24 cellular contexts compared by ENCODE assay signal in genomic region chr18:2154278-2154677, GRCh38.
DNase-seq lines count a peak whose midpoint lies in the region; ATAC-seq, FAIRE-seq and TF ChIP-seq lines count a peak whose summit lies in the region.
"Had no signal": no experiment of that assay in that cellular context is flagged by ENCODE, and none has a peak within 500 bp of the region (broad histone marks: within the 10 kb centered on the region; RNA-seq: fewer than 3 reads in every experiment).

No MANE protein-coding gene starts in this region.

- peaks cover 0 to 5% (median 0%) of the 10 kb centered on the region in 7 donors for H3K9me3 Mint-ChIP-seq in CD14-positive monocyte
- H3K9me3 Mint-ChIP-seq: CD4-positive, alpha-beta T cell; CD8-positive, alpha-beta T cell had no signal

- FAIRE-seq in HepG2 (lab: Jason Lieb, UNC) (no peak), K562 (lab: Jason Lieb, UNC) (no peak), urothelium cell line (lab: Jason Lieb, UNC) (peak; percentile 78)
- FAIRE-seq: G401.6, GM12891, GM19239 had no signal

- H3K9me3 ChIP-seq in HepG2 (ENCODE audit: low read length): no peaks in the 10 kb centered on the region
- H3K9me3 ChIP-seq in right lobe of liver: no peaks in the 10 kb centered on the region
- H3K9me3 ChIP-seq in IMR-90 (ENCODE audit: control insufficient read depth, insufficient read depth, low read length): no peaks in the 10 kb centered on the region; the same call in 1 of the 2 replicates
- no peaks in the 10 kb centered on the region for H3K9me3 ChIP-seq in K562 (replicated peaks; ENCODE audit: control insufficient read depth, insufficient read depth, low read depth, low read length)
- H3K9me3 ChIP-seq: BE2C, Caco-2 had no signal

- TF ChIP-seq POLR2A in HepG2 (IDR thresholded peaks at IDR 0.05; ENCODE audit: insufficient read depth in 1 of 2, low read depth in 2 of 2, low read length in 2 of 2) (no peak), right lobe of liver (IDR thresholded peaks at IDR 0.05) (no peak), IMR-90 (IDR thresholded peaks at IDR 0.05; ENCODE audit: low read depth, low read length) (no peak), K562 (conservative IDR thresholded peaks at IDR 0.05) (no peak)

- TF ChIP-seq RAD21 in HepG2 (CRISPR knock-in tag; IDR thresholded peaks at IDR 0.05) (no peak), IMR-90 (IDR thresholded peaks at IDR 0.05; ENCODE audit: low read length) (no peak), K562 (CRISPR knock-in tag; conservative IDR thresholded peaks at IDR 0.05 in 1 of 2, IDR thresholded peaks at IDR 0.05 in 1 of 2) (no peak)

- H3K4me3 ChIP-seq in HepG2 (replicated peaks in 1 of 3; ENCODE audit: insufficient read depth in 1 of 3, low read depth in 2 of 3, low read length in 3 of 3) (no peak overlapping the region), right lobe of liver (no peak overlapping the region), IMR-90 (ENCODE audit: insufficient read depth, low read depth, low read length) (no peak overlapping the region), K562 (no peak overlapping the region)
- H3K4me3 ChIP-seq: BLaER1 had no signal

- WGBS in HepG2 (ENCODE audit: low lambda C conversion rate): 0% methylated on average over 1 of the region's 1 CpG
- WGBS in right lobe of liver (ENCODE audit: insufficient coverage, low coverage, low lambda C conversion rate, missing lambda C conversion rate): 23% methylated on average over 1 of the region's 1 CpG
- WGBS in IMR-90 (ENCODE audit: extremely low coverage in 2 of 2, insufficient read length in 1 of 2), 2 experiments: no CpG with 5 or more reads among the region's 1 CpG
- 0% methylated on average over 1 of the region's 1 CpG for WGBS in K562 (ENCODE audit: insufficient coverage, low coverage, missing lambda C conversion rate)

- H3K18ac ChIP-seq in IMR-90 (ENCODE audit: low read depth, low read length): no peak overlapping the region

- no peak overlapping the region for H2AK5ac ChIP-seq in IMR-90 (ENCODE audit: low read depth, low read length)

- no peak overlapping the region for H2BK5ac ChIP-seq in IMR-90 (ENCODE audit: low read depth, low read length, poor library complexity, severe bottlenecking)

- no peak overlapping the region for H3K27ac ChIP-seq in HepG2 (ENCODE audit: extremely low read length, insufficient read depth, low read length)
- no peak overlapping the region for H3K27ac ChIP-seq in right lobe of liver
- H3K27ac ChIP-seq in IMR-90 (ENCODE audit: insufficient read depth, low read length): no peak overlapping the region
- no peak overlapping the region for H3K27ac ChIP-seq in K562 (ENCODE audit: extremely low read depth, low read depth, low read length)
- H3K27ac ChIP-seq: 22Rv1, BLaER1 had no signal

- no peak overlapping the region for H4K5ac ChIP-seq in IMR-90 (ENCODE audit: low read depth, low read length)

- no peak overlapping the region for H3K4me3 Mint-ChIP-seq in CD14-positive monocyte
- H3K4me3 Mint-ChIP-seq: CD4-positive, alpha-beta T cell; CD8-positive, alpha-beta T cell had no signal

- H3K36me3 ChIP-seq in HepG2 (replicated peaks in 1 of 2; ENCODE audit: control insufficient read depth in 1 of 2, insufficient read depth in 2 of 2, low read length in 2 of 2): no peaks in the 10 kb centered on the region
- no peaks in the 10 kb centered on the region for H3K36me3 ChIP-seq in right lobe of liver
- no peaks in the 10 kb centered on the region for H3K36me3 ChIP-seq in IMR-90 (ENCODE audit: control insufficient read depth, insufficient read depth, low read length)
- no peaks in the 10 kb centered on the region for H3K36me3 ChIP-seq in K562 (ENCODE audit: control insufficient read depth, insufficient read depth, low read length)
- H3K36me3 ChIP-seq: BE2C, BLaER1 had no signal

- no peak overlapping the region for H3K4me2 ChIP-seq in HepG2 (ENCODE audit: low read depth, low read length)
- H3K4me2 ChIP-seq in IMR-90 (ENCODE audit: low read depth, low read length): no peak overlapping the region
- H3K4me2 ChIP-seq in K562 (ENCODE audit: insufficient read depth, low read length): no peak overlapping the region
- H3K4me2 ChIP-seq: BLaER1 had no signal

- TF ChIP-seq EP300 in HepG2 (IDR thresholded peaks at IDR 0.05; ENCODE audit: low read depth in 2 of 2, low read length in 2 of 2) (no peak), HepG2 (CRISPR knock-in tag; IDR thresholded peaks at IDR 0.05; ENCODE audit: borderline replicate concordance) (no peak), K562 (IDR thresholded peaks at IDR 0.05; ENCODE audit: low read length) (no peak)

- H3K23ac ChIP-seq in IMR-90 (ENCODE audit: low read depth, low read length): no peak overlapping the region

- no peak overlapping the region for H3K9ac ChIP-seq in HepG2 (ENCODE audit: insufficient read depth, low read depth, low read length)
- H3K9ac ChIP-seq in IMR-90 (ENCODE audit: low read depth, low read length): no peak overlapping the region
- no peak overlapping the region for H3K9ac ChIP-seq in K562 (ENCODE audit: insufficient read depth in 1 of 2, low read depth in 2 of 2, low read length in 2 of 2)
- H3K9ac ChIP-seq: BLaER1 had no signal

- POLR2A ChIA-PET in HepG2 (lab: Yijun Ruan, JAX) (no interaction called here), IMR-90 (lab: Charles Lee; ENCODE audit: unreplicated experiment) (no interaction called here), K562 (lab: Yijun Ruan, JAX) (interaction anchor here (0.6 kb wide), 1 partner anchor 21 kb away, joined by 3 read pairs; no protein-coding TSS in a partner anchor)

- dilution Hi-C loops in IMR-90 (cut with HindIII; ENCODE audit: low sequenced_read_pairs, unreplicated experiment): no loop called here

- no peak for TF ChIP-seq CTCF in HepG2 (CRISPR knock-in tag; IDR thresholded peaks at IDR 0.05)
- no peak for TF ChIP-seq CTCF in right lobe of liver (IDR thresholded peaks at IDR 0.05)
- TF ChIP-seq CTCF in IMR-90 (conservative IDR thresholded peaks at IDR 0.05; ENCODE audit: low read depth, low read length): no peak
- no peak for TF ChIP-seq CTCF in K562 (IDR thresholded peaks at IDR 0.05 in 2 of 3, conservative IDR thresholded peaks at IDR 0.05 in 1 of 3; ENCODE audit: insufficient read depth in 2 of 3, low read depth in 1 of 3, low read length in 3 of 3)
- TF ChIP-seq CTCF in CD14-positive monocyte (IDR thresholded peaks at IDR 0.05): no peak

- no peaks in the 10 kb centered on the region for H3K79me1 ChIP-seq in IMR-90 (ENCODE audit: low read depth in 1 of 2, low read length in 2 of 2)

- H3K9me1 ChIP-seq in IMR-90 (ENCODE audit: insufficient read depth, low read length) (no peaks in the 10 kb centered on the region), K562 (ENCODE audit: control insufficient read depth, insufficient read depth, low read length) (no peaks in the 10 kb centered on the region)

- no peak overlapping the region for H2BK20ac ChIP-seq in IMR-90 (ENCODE audit: low read depth, low read length)

- CTCF ChIA-PET in HepG2 (lab: Yijun Ruan, JAX; ENCODE audit: low intra/inter-chr PET ratio, low total read pairs): no interaction called here
- CTCF ChIA-PET in IMR-90 (lab: Yijun Ruan, JAX): interaction anchor here (0.8 to 1.2 kb wide), 2 partner anchors 15 to 169 kb away, joined by 3 to 6 read pairs; no protein-coding TSS in a partner anchor
- CTCF ChIA-PET in K562 (lab: Yijun Ruan, JAX; ENCODE audit: low intra/inter-chr PET ratio): no interaction called here

- H3K14ac ChIP-seq in IMR-90 (replicated peaks; ENCODE audit: low read depth, low read length): no peak overlapping the region

- no TSS peak for BruUV-seq in HepG2 (replicated peaks; lab: Mats Ljungman, UMichigan)
- no TSS peak for BruUV-seq in IMR-90 (replicated peaks; lab: Mats Ljungman, UMichigan)
- BruUV-seq in K562 (replicated peaks; lab: Mats Ljungman, UMichigan): no TSS peak

- H4K91ac ChIP-seq in IMR-90 (ENCODE audit: insufficient read depth, low read depth, low read length): no peak overlapping the region

- ATAC-seq in HepG2 (no peak), right lobe of liver (no peak), IMR-90 (ENCODE audit: low read depth) (no peak), K562 (no peak)
- ATAC-seq: CD8-positive, alpha-beta T cell had no signal

- H3K56ac ChIP-seq in IMR-90 (ENCODE audit: extremely low read depth, insufficient read depth, low read length): no peak overlapping the region

- peaks cover 0 to 3% (median 0%) of the 10 kb centered on the region in 3 donors for H3K27me3 Mint-ChIP-seq in CD14-positive monocyte (ENCODE audit: low read depth in 3 of 3)

- H2AK9ac ChIP-seq in IMR-90 (replicated peaks; ENCODE audit: low read depth, low read length, poor library complexity): no peak overlapping the region

- no peaks in the 10 kb centered on the region for H3K36me3 Mint-ChIP-seq in CD14-positive monocyte
- H3K36me3 Mint-ChIP-seq: CD8-positive, alpha-beta T cell had no signal

- no peaks in the 10 kb centered on the region; a peak in 1 of 5 replicates for H3K27me3 ChIP-seq in HepG2 (ENCODE audit: control insufficient read depth in 1 of 2, insufficient read depth in 2 of 2, low read length in 2 of 2)
- no peaks in the 10 kb centered on the region for H3K27me3 ChIP-seq in right lobe of liver
- no peaks in the 10 kb centered on the region for H3K27me3 ChIP-seq in IMR-90 (ENCODE audit: control insufficient read depth, insufficient read depth, low read length)
- H3K27me3 ChIP-seq in K562 (ENCODE audit: control insufficient read depth in 2 of 2, insufficient read depth in 2 of 2, low read length in 2 of 2): peaks cover 0 to 4% of the 10 kb centered on the region in 2 experiments; a peak in 2 of 5 replicates
- H3K27me3 ChIP-seq: BE2C, BLaER1 had no signal

- H4K8ac ChIP-seq in IMR-90 (ENCODE audit: low read depth in 2 of 2, low read length in 2 of 2): no peak overlapping the region

- H2AFZ ChIP-seq in HepG2 (ENCODE audit: low read length): no peak overlapping the region
- H2AFZ ChIP-seq in IMR-90 (replicated peaks; ENCODE audit: low read length, poor library complexity): no peak overlapping the region
- H2AFZ ChIP-seq in K562 (ENCODE audit: low read depth, low read length): no peak overlapping the region

- DNase-seq in HepG2 (ENCODE audit: low spot score): no peak
- no peak for DNase-seq in right lobe of liver
- no peak for DNase-seq in IMR-90
- no peak for DNase-seq in K562 (ENCODE audit: extremely low read depth in 1 of 4, low spot score in 3 of 4)
- no peak for DNase-seq in urothelium cell line (ENCODE audit: low spot score)
- DNase-seq in DMS153 treated with DMSO at 0.1 percent for 48 hours (lab: John Stamatoyannopoulos, UW; ENCODE audit: unreplicated experiment): no peak
- no peak for DNase-seq in kidney glomerular epithelial cell (lab: John Stamatoyannopoulos, UW)
- no peak for DNase-seq in CD14-positive monocyte (ENCODE audit: low spot score)
- DNase-seq: ACHN; BE2C; C1 segment of cervical spinal cord; Caco-2; Calu3; CD4-positive, alpha-beta T cell; CD8-positive, alpha-beta T cell; DMS 273 treated with DMSO at 0.1 percent for 48 hours; DMS153; DMS79 treated with DMSO at 0.1 percent for 48 hours; GF-D8 had no signal

- intact Hi-C loops in HepG2 (cut with micrococcal nuclease; ENCODE audit: unreplicated experiment) (no loop called here), right lobe of liver (cut with DNase I) (no loop called here), IMR-90 (cut with micrococcal nuclease) (no loop called here), K562 (cut with micrococcal nuclease) (no loop called here), CD14-positive monocyte (cut with micrococcal nuclease) (no loop called here)

- H3K4me1 Mint-ChIP-seq in CD14-positive monocyte: no peaks in the 10 kb centered on the region

- no peak overlapping the region for H2BK15ac ChIP-seq in IMR-90 (ENCODE audit: low read depth, low read length)

- H3K4me1 ChIP-seq in HepG2 (ENCODE audit: insufficient read depth, low read length): no peaks in the 10 kb centered on the region
- no peaks in the 10 kb centered on the region for H3K4me1 ChIP-seq in right lobe of liver
- no peaks in the 10 kb centered on the region for H3K4me1 ChIP-seq in IMR-90 (ENCODE audit: control insufficient read depth, insufficient read depth, low read length)
- no peaks in the 10 kb centered on the region for H3K4me1 ChIP-seq in K562 (replicated peaks in 1 of 2; ENCODE audit: control insufficient read depth in 2 of 2, insufficient read depth in 2 of 2, low read length in 2 of 2)
- H3K4me1 ChIP-seq: BE2C, BLaER1, Caco-2 had no signal

- H3K79me2 ChIP-seq in HepG2 (ENCODE audit: insufficient read depth, low read length) (no peaks in the 10 kb centered on the region), K562 (ENCODE audit: control insufficient read depth, insufficient read depth, low read length) (no peaks in the 10 kb centered on the region)

- H2BK120ac ChIP-seq in IMR-90 (ENCODE audit: low read depth, low read length): no peak overlapping the region

- H3K27ac Mint-ChIP-seq in CD14-positive monocyte: no peak overlapping the region
- H3K27ac Mint-ChIP-seq: CD4-positive, alpha-beta T cell; CD8-positive, alpha-beta T cell had no signal

- in situ Hi-C loops in HepG2 (cut with HindIII; ENCODE audit: extremely low pct_ligation_motif_present, low pct_unique_long_range_greater_than_20kb) (no loop called here), IMR-90 (cut with MboI; ENCODE audit: low sequenced_read_pairs) (no loop called here), K562 (cut with MboI) (no loop called here)

- H4K20me1 ChIP-seq in HepG2 (ENCODE audit: insufficient read depth, low read length) (no peaks in the 10 kb centered on the region), IMR-90 (ENCODE audit: insufficient read depth, low read length) (no peaks in the 10 kb centered on the region), K562 (replicated peaks; ENCODE audit: control insufficient read depth, insufficient read depth, low read length) (no peaks in the 10 kb centered on the region)
- H4K20me1 ChIP-seq: BLaER1 had no signal

- H3K4ac ChIP-seq in IMR-90 (ENCODE audit: low read depth, low read length): no peak overlapping the region

Comparison
In these comparisons a context has a peak if more than half of its experiments do, and no peak if none do; other contexts are left out.
1. Of the 241 proteins assayed by ChIP-seq in both HepG2 and K562: peak only in HepG2: none; only in K562: MAFG; in both: MAFF and MAFK; in neither: 238.